ENCODE assay signal across 8 cellular contexts in genomic region chr12:57764662-57765002, GRCh38. TPM values are rescaled to one million over a fixed set of nuclear protein-coding genes. Genes with fewer than 3 reads are reported as not detected.
DNase-seq lines count a peak whose midpoint lies in the region; ATAC-seq and TF ChIP-seq lines count a peak whose summit lies in the region.

No MANE protein-coding gene starts in this region.

- peaks cover 21% of the 10 kb centered on the region for H3K36me3 Mint-ChIP-seq in nephron progenitor cell (ENCODE audit: low read depth)

- peaks cover 4% of the 10 kb centered on the region for H3K9me3 Mint-ChIP-seq in nephron progenitor cell

- no peak overlapping the region for H3K4me3 Mint-ChIP-seq in nephron progenitor cell

- TF ChIP-seq CTCF in heart right ventricle (IDR thresholded peaks at IDR 0.05) (no peak), nephron progenitor cell (IDR thresholded peaks at IDR 0.05) (no peak)

- peaks cover 17% of the 10 kb centered on the region for H3K4me1 Mint-ChIP-seq in nephron progenitor cell

- peaks cover 15 to 33% (median 26%) of the 10 kb centered on the region in 9 donors for H3K4me1 ChIP-seq in heart right ventricle

- no peak overlapping the region for H3K27ac ChIP-seq in heart right ventricle

- WGBS in heart right ventricle, 2 donors: 14 to 18% methylated on average over 17 of the region's 17 CpGs

- H3K27me3 ChIP-seq in heart right ventricle: peaks cover 7 to 56% (median 45%) of the 10 kb centered on the region in 7 donors

- H3K27ac Mint-ChIP-seq in nephron progenitor cell: no peak overlapping the region

- no peaks in the 10 kb centered on the region for H3K9me3 ChIP-seq in heart right ventricle

- no peak for DNase-seq in heart right ventricle
- no peak for DNase-seq in left ventricle myocardium superior
- peak; percentile 48 for DNase-seq in SW480 (ENCODE audit: low spot score)
- peak; percentile 55 for DNase-seq in stimulated activated naive CD8-positive, alpha-beta T cell treated with anti-CD3 and anti-CD28 coated beads, Interleukin-15, Interleukin-2, amounts not matched to agents 100 U/mL and 50 U/mL, for 24 hours
- DNase-seq in NCI-H524 (lab: John Stamatoyannopoulos, UW): no peak
- DNase-seq in nephron progenitor cell: no peak
- no peak for DNase-seq in NCI-H2171 (lab: John Stamatoyannopoulos, UW)

- H3K4me3 ChIP-seq in heart right ventricle (peak overlapping the region in 8 of 10 donors; percentile 27 to 57 (median 46)), iPS-11a (ENCODE audit: low read depth, low read length) (peak overlapping the region; percentile 42)

- intact Hi-C loops in heart right ventricle (cut with DNase I) (no loop called here), left ventricle myocardium superior (cut with micrococcal nuclease) (no loop called here)

- peak in 1 of 8 donors; percentile 4 for ATAC-seq in heart right ventricle
- no peak for ATAC-seq in left ventricle myocardium superior
- ATAC-seq in stimulated activated naive CD8-positive, alpha-beta T cell treated with anti-CD3 and anti-CD28 coated beads, Interleukin-15, Interleukin-2, amounts not matched to agents 100 U/mL and 50 U/mL, for 24 hours: peak; percentile 0

- H3K36me3 ChIP-seq in heart right ventricle: peaks cover 0 to 16% (median 0%) of the 10 kb centered on the region in 9 donors

- H3K27me3 Mint-ChIP-seq in nephron progenitor cell (ENCODE audit: low read depth, poor library complexity): peaks cover 95% of the 10 kb centered on the region

RNA-seq across cellular contexts. Expression of gene CYP27B1, which starts 2.2 kb away (rescaled TPM):
- total RNA-seq in heart right ventricle (under 1 TPM in 2 of 10 donors, not detected in 8; 0.81 to 0.95 TPM), left ventricle myocardium superior (not detected)
- under 1 TPM in 1 of 2 donors, not detected in 1; 0.14 TPM for polyA plus RNA-seq in heart right ventricle

RNA-seq across cellular contexts. Expression of gene METTL1, which starts 7.3 kb away (rescaled TPM):
- total RNA-seq in heart right ventricle (10 to 100 TPM in 2 of 10 donors, 1 to 10 TPM in 8; 5.6 to 15.0 (median 7.9) TPM), left ventricle myocardium superior (7.5 TPM)
- 10 to 100 TPM; 10.9 to 29.4 TPM for polyA plus RNA-seq in heart right ventricle

RNA-seq across cellular contexts. Expression of gene EEF1AKMT3, which starts 7.8 kb away (rescaled TPM):
- total RNA-seq in heart right ventricle (1 to 10 TPM; 1.1 to 2.6 (median 1.6) TPM), left ventricle myocardium superior (1.6 TPM)
- polyA plus RNA-seq in heart right ventricle: 1 to 10 TPM; 1.1 to 1.2 TPM

RNA-seq across cellular contexts. Expression of gene MARCHF9, which starts 9.7 kb away (rescaled TPM):
- 10 to 100 TPM; 11.2 to 15.0 (median 13.3) TPM for total RNA-seq in heart right ventricle
- 10 to 100 TPM; 14.5 to 20.7 TPM for polyA plus RNA-seq in heart right ventricle
- 15.6 TPM for total RNA-seq in left ventricle myocardium superior

RNA-seq across cellular contexts. Expression of gene CDK4, which starts 12.5 kb away (rescaled TPM):
- total RNA-seq in heart right ventricle (10 to 100 TPM; 37.0 to 74.0 (median 52.0) TPM), left ventricle myocardium superior (42.1 TPM)
- 10 to 100 TPM; 21.7 to 61.7 TPM for polyA plus RNA-seq in heart right ventricle

Comparison
In these comparisons a context has a peak if more than half of its experiments do, and no peak if none do; other contexts are left out.
1. DNase-seq: peak in SW480 (single experiment) and stimulated activated naive CD8-positive, alpha-beta T cell treated with anti-CD3 and anti-CD28 coated beads, Interleukin-15, Interleukin-2, amounts not matched to agents 100 U/mL and 50 U/mL, for 24 hours (single experiment); none in heart right ventricle (0 of 2), left ventricle myocardium superior (single experiment), NCI-H524 (0 of 2), nephron progenitor cell (single experiment) and NCI-H2171 (single experiment).